Comparison of ENCODE assay signal across 1 cellular context in genomic region chr15:41930221-41930866, GRCh38.
TF ChIP-seq lines count a peak whose summit lies in the region.

No MANE protein-coding gene starts in this region.

TF ChIP-seq in HepG2, 621 proteins besides CTCF, POLR2A, EP300 and RAD21 (continued from another document):
- no peak for TF ChIP-seq ZNF280B (CRISPR knock-in tag; IDR thresholded peaks at IDR 0.05; ENCODE audit: borderline replicate concordance)
- TF ChIP-seq ZNF256 (CRISPR knock-in tag; conservative IDR thresholded peaks at IDR 0.05), result no peak
- TF ChIP-seq ARID2 (CRISPR knock-in tag; IDR thresholded peaks at IDR 0.05; ENCODE audit: borderline replicate concordance), result no peak
- peak; percentile 57 for TF ChIP-seq NR2F6 (IDR thresholded peaks at IDR 0.05)
- 0 out of 2 replicates have a peak, but pooled peaks have one; percentile 23 for TF ChIP-seq NR2F6 (CRISPR knock-in tag; IDR thresholded peaks at IDR 0.05)
- no peak for TF ChIP-seq ZNF513 (CRISPR knock-in tag; conservative IDR thresholded peaks at IDR 0.05)
- no peak for TF ChIP-seq EHMT2 (IDR thresholded peaks at IDR 0.05; ENCODE audit: borderline replicate concordance, low read depth, low read length)
- no peak for TF ChIP-seq ESRRA (CRISPR knock-in tag; IDR thresholded peaks at IDR 0.05; ENCODE audit: low read depth)
- TF ChIP-seq ETV5 (CRISPR knock-in tag; IDR thresholded peaks at IDR 0.05; ENCODE audit: borderline replicate concordance), result no peak
- TF ChIP-seq TEAD3 (CRISPR knock-in tag; optimal IDR thresholded peaks at IDR 0.05; ENCODE audit: borderline replicate concordance), result no peak
- TF ChIP-seq GRHL1 (CRISPR knock-in tag; conservative IDR thresholded peaks at IDR 0.05), result no peak
- TF ChIP-seq ZNF234 (CRISPR knock-in tag; conservative IDR thresholded peaks at IDR 0.05), result no peak
- TF ChIP-seq ELF4 (CRISPR knock-in tag; IDR thresholded peaks at IDR 0.05; ENCODE audit: borderline replicate concordance), result no peak
- TF ChIP-seq ZNF710 (CRISPR knock-in tag; IDR thresholded peaks at IDR 0.05; ENCODE audit: borderline replicate concordance), result no peak
- TF ChIP-seq DBP (CRISPR knock-in tag; IDR thresholded peaks at IDR 0.05; ENCODE audit: not compliant biosample characterization), result no peak
- no peak for TF ChIP-seq ARID4A (CRISPR knock-in tag; IDR thresholded peaks at IDR 0.05; ENCODE audit: borderline replicate concordance)
- no peak for TF ChIP-seq CAMTA2 (CRISPR knock-in tag; IDR thresholded peaks at IDR 0.05; ENCODE audit: borderline replicate concordance)
- TF ChIP-seq CREB1 (IDR thresholded peaks at IDR 0.05), result no peak
- TF ChIP-seq CREB1 (CRISPR knock-in tag; IDR thresholded peaks at IDR 0.05), result 0 out of 2 replicates have a peak, but pooled peaks have one; percentile 30
- no peak for TF ChIP-seq TSC22D2 (CRISPR knock-in tag; IDR thresholded peaks at IDR 0.05; ENCODE audit: borderline replicate concordance)
- TF ChIP-seq MZF1 (CRISPR knock-in tag; IDR thresholded peaks at IDR 0.05; ENCODE audit: borderline replicate concordance), result no peak
- no peak for TF ChIP-seq ZZZ3 (CRISPR knock-in tag; IDR thresholded peaks at IDR 0.05; ENCODE audit: borderline replicate concordance)
- TF ChIP-seq PBX2 (CRISPR knock-in tag; IDR thresholded peaks at IDR 0.05), result no peak
- TF ChIP-seq SP5 (CRISPR knock-in tag; IDR thresholded peaks at IDR 0.05; ENCODE audit: borderline replicate concordance, low read depth), result 0 out of 2 replicates have a peak, but pooled peaks have one; percentile 23
- no peak for TF ChIP-seq TIGD3 (CRISPR knock-in tag; IDR thresholded peaks at IDR 0.05; ENCODE audit: borderline replicate concordance)
- no peak for TF ChIP-seq ARID3A (IDR thresholded peaks at IDR 0.05; ENCODE audit: low read depth, low read length)
- TF ChIP-seq SOX6 (IDR thresholded peaks at IDR 0.05), result no peak
- peak; percentile 22; the same call in 1 of the 2 replicates for TF ChIP-seq SOX6 (CRISPR knock-in tag; IDR thresholded peaks at IDR 0.05)
- no peak for TF ChIP-seq SMAD1 (CRISPR knock-in tag; IDR thresholded peaks at IDR 0.05; ENCODE audit: borderline replicate concordance, low read depth)
- no peak for TF ChIP-seq SATB2 (CRISPR knock-in tag; IDR thresholded peaks at IDR 0.05)
- no peak for TF ChIP-seq ELF1 (CRISPR knock-in tag; IDR thresholded peaks at IDR 0.05)
- TF ChIP-seq HNF4A (CRISPR knock-in tag; IDR thresholded peaks at IDR 0.05), result 0 out of 2 replicates have a peak, but pooled peaks have one; percentile 14
- no peak for TF ChIP-seq FOXP1 (IDR thresholded peaks at IDR 0.05)
- TF ChIP-seq FOXP1 (CRISPR knock-in tag; IDR thresholded peaks at IDR 0.05), result no peak
- 0 out of 4 replicates have a peak, but pooled peaks of 1 of the 2 experiments have one; percentile 19 for TF ChIP-seq NR2F1 (CRISPR knock-in tag; IDR thresholded peaks at IDR 0.05)
- TF ChIP-seq HCFC1 (IDR thresholded peaks at IDR 0.05; ENCODE audit: low read depth, low read length), result no peak
- TF ChIP-seq ZNF629 (CRISPR knock-in tag; conservative IDR thresholded peaks at IDR 0.05), result no peak
